ENCODE assay signal across 16 cellular contexts in genomic region chr2:187545238-187545751, GRCh38. TPM values are rescaled to one million over a fixed set of nuclear protein-coding genes. Genes with fewer than 3 reads are reported as not detected.
A peak's percentile ranks its signal among the peaks of the same experiment; 100 is the strongest.
DNase-seq lines count a peak whose midpoint lies in the region; ATAC-seq and TF ChIP-seq lines count a peak whose summit lies in the region.
"Had no signal": no experiment of that assay in that cellular context is flagged by ENCODE, and none has a peak within 500 bp of the region (broad histone marks: within the 10 kb centered on the region; RNA-seq: fewer than 3 reads in every experiment).

No MANE protein-coding gene starts in this region.

- H3K9ac ChIP-seq in GM23248: no peak overlapping the region
- H3K9ac ChIP-seq: BLaER1 had no signal

- no peak for TF ChIP-seq POLR2A in gastrocnemius medialis (IDR thresholded peaks at IDR 0.05)

- H3K36me3 ChIP-seq in GM23248 (ENCODE audit: low read depth) (no peaks in the 10 kb centered on the region), SJCRH30 (peaks cover 13% of the 10 kb centered on the region), gastrocnemius medialis (no peaks in the 10 kb centered on the region)
- H3K36me3 ChIP-seq: BLaER1, sigmoid colon had no signal

- H3K9me2 ChIP-seq in GM23248 (ENCODE audit: insufficient read depth): no peaks in the 10 kb centered on the region

- H3K4me1 ChIP-seq in GM23248 (ENCODE audit: insufficient read depth): peaks cover 86% of the 10 kb centered on the region
- peaks cover 78% of the 10 kb centered on the region for H3K4me1 ChIP-seq in SJCRH30
- H3K4me1 ChIP-seq in gastrocnemius medialis: peaks cover 15 to 32% of the 10 kb centered on the region in 2 donors
- H3K4me1 ChIP-seq: BLaER1 had no signal

- peak; percentile 20 for DNase-seq in GM23248
- DNase-seq in SJCRH30: peak in 1 of 2 experiments; percentile 63
- peak; percentile 52 for DNase-seq in glomerular visceral epithelial cell (ENCODE audit: extremely low spot score)
- no peak for DNase-seq in gastrocnemius medialis
- DNase-seq in activated CD4-positive, alpha-beta T cell treated with anti-CD3 and anti-CD28 coated beads for 4 hours: no peak
- DNase-seq in GDM1 (lab: John Stamatoyannopoulos, UW): no peak
- no peak for DNase-seq in NCI-H774 (lab: John Stamatoyannopoulos, UW)
- DNase-seq: DND-41; H7; NCI-H1417; NCI-H446; sigmoid colon; stimulated activated CD4-positive, alpha-beta T cell treated with anti-CD3 and anti-CD28 coated beads, Interleukin-4, amount 100 ng/mL, for 4 hours had no signal

- H3K4me3 ChIP-seq in GM23248: no peak overlapping the region
- no peak overlapping the region for H3K4me3 ChIP-seq in SJCRH30
- peak overlapping the region in 1 of 4 donors; percentile 24 for H3K4me3 ChIP-seq in gastrocnemius medialis
- H3K4me3 ChIP-seq: BLaER1, sigmoid colon had no signal

- H3K9me3 ChIP-seq in GM23248 (ENCODE audit: low read depth): no peaks in the 10 kb centered on the region
- H3K9me3 ChIP-seq in SJCRH30 (replicated peaks): no peaks in the 10 kb centered on the region
- no peaks in the 10 kb centered on the region for H3K9me3 ChIP-seq in gastrocnemius medialis
- H3K9me3 ChIP-seq: BLaER1, sigmoid colon had no signal

- H3K79me2 ChIP-seq in GM23248 (ENCODE audit: insufficient read depth): peaks cover 43% of the 10 kb centered on the region

- H3F3A ChIP-seq in GM23248 (ENCODE audit: insufficient read depth): peaks cover 41% of the 10 kb centered on the region

- ATAC-seq in gastrocnemius medialis (no peak), GM21360 (IDR thresholded peaks at IDR 0.05; ENCODE audit: unreplicated experiment) (no peak)

- TF ChIP-seq CTCF in gastrocnemius medialis (IDR thresholded peaks at IDR 0.05 in 4 of 5, conservative IDR thresholded peaks at IDR 0.05 in 1 of 5): no peak

- H3K27me3 ChIP-seq in GM23248 (replicated peaks; ENCODE audit: insufficient read depth) (no peaks in the 10 kb centered on the region), SJCRH30 (no peaks in the 10 kb centered on the region), gastrocnemius medialis (no peaks in the 10 kb centered on the region)
- H3K27me3 ChIP-seq: BLaER1, sigmoid colon had no signal

- no peak overlapping the region for H3K4me2 ChIP-seq in GM23248 (ENCODE audit: unreplicated experiment)
- H3K4me2 ChIP-seq: BLaER1 had no signal

- no peak overlapping the region for H3K27ac ChIP-seq in GM23248
- peak overlapping the region; percentile 27 for H3K27ac ChIP-seq in SJCRH30
- peak overlapping the region; percentile 75 to 85 (median 78) for H3K27ac ChIP-seq in gastrocnemius medialis
- H3K27ac ChIP-seq: BLaER1, VCaP had no signal

- H2AFZ ChIP-seq in GM23248: no peak overlapping the region

- WGBS in GM23248 (ENCODE audit: low coverage in 1 of 2, low lambda C conversion rate in 2 of 2, missing lambda C conversion rate in 2 of 2), 2 experiments: 97 to 100% methylated on average over 1 of the region's 1 CpG

- H4K20me1 ChIP-seq in GM23248 (ENCODE audit: insufficient read depth): no peaks in the 10 kb centered on the region
- H4K20me1 ChIP-seq: BLaER1 had no signal

- intact Hi-C loops in gastrocnemius medialis (cut with DNase I; ENCODE audit: low total_unique reads): no loop called here

- in situ Hi-C loops in GM23248 (cut with MboI): no loop called here
- in situ Hi-C loops in gastrocnemius medialis (cut with MboI; ENCODE audit: low sequenced_read_pairs in 4 of 4): loop anchor here in 1 of 4 donors (25.0 kb wide), 1 partner anchor 1442 kb away; no protein-coding TSS in a partner anchor

RNA-seq across cellular contexts. Expression of gene TFPI, which starts 8.9 kb away (rescaled TPM):
- 31.5 and 48.7 TPM in 2 replicates for total RNA-seq in GM23248 (2014; rRNA removed; shearing (Covaris generic))
- 62.0 and 64.4 TPM in 2 replicates for polyA plus RNA-seq in GM23248 (2016; fragmentation: Nextera tagmentation; extraction: Ambion mirVana)
- total RNA-seq in SJCRH30 (2014; rRNA removed; shearing (Covaris generic)): 64.2 and 66.2 TPM in 2 replicates
- 10 to 100 TPM; 30.7 to 91.5 (median 54.7) TPM for total RNA-seq in gastrocnemius medialis

Comparison
In these comparisons a context has a peak if more than half of its experiments do, and no peak if none do; other contexts are left out.
1. DNase-seq: peak in GM23248 (single experiment) and glomerular visceral epithelial cell (single experiment); none in gastrocnemius medialis (0 of 2), activated CD4-positive, alpha-beta T cell treated with anti-CD3 and anti-CD28 coated beads for 4 hours (0 of 2), GDM1 (single experiment) and NCI-H774 (single experiment).